ENCODE assay signal across 9 cellular contexts in genomic region chr19:8252922-8253589, GRCh38. TPM values are rescaled to one million over a fixed set of nuclear protein-coding genes. Genes with fewer than 3 reads are reported as not detected.
DNase-seq lines count a peak whose midpoint lies in the region; ATAC-seq and TF ChIP-seq lines count a peak whose summit lies in the region.
"Had no signal": no experiment of that assay in that cellular context is flagged by ENCODE, and none has a peak within 500 bp of the region (broad histone marks: within the 10 kb centered on the region; RNA-seq: fewer than 3 reads in every experiment).

No MANE protein-coding gene starts in this region.

- no peak overlapping the region for H3K4me3 Mint-ChIP-seq in activated T-helper 2 cell treated with anti-CD3 and anti-CD28 coated beads, Interferon-gamma antibody, Interleukin-2, Interleukin-4, amounts not matched to agents 10 μg/mL and 5 μg/mL and 100 μg/mL, durations not matched to agents 14 hours and 24 hours and 36 hours (ENCODE audit: low read depth)

- peak; percentile 79 for DNase-seq in EH (ENCODE audit: low read depth)
- DNase-seq in SHP77 treated with DMSO at 0.1 percent for 48 hours (lab: John Stamatoyannopoulos, UW), result peak; percentile 30
- peak; percentile 73 for DNase-seq in activated T-helper 2 cell treated with anti-CD3 and anti-CD28 coated beads, Interferon-gamma antibody, Interleukin-2, Interleukin-4, amounts not matched to agents 10 μg/mL and 5 μg/mL and 100 μg/mL, durations not matched to agents 14 hours and 24 hours and 36 hours (ENCODE audit: low spot score)
- DNase-seq in fibroblast of the conjunctiva (ENCODE audit: low read depth), result peak; percentile 49
- peak; percentile 13 for DNase-seq in non-pigmented ciliary epithelial cell (ENCODE audit: low read depth)
- peak; percentile 90 for DNase-seq in suprapubic skin (ENCODE audit: low spot score in 2 of 2)

- no peak overlapping the region for H3K4me3 ChIP-seq in suprapubic skin

- peaks cover 3% of the 10 kb centered on the region for H3K4me1 Mint-ChIP-seq in activated T-helper 2 cell treated with anti-CD3 and anti-CD28 coated beads, Interferon-gamma antibody, Interleukin-2, Interleukin-4, amounts not matched to agents 10 μg/mL and 5 μg/mL and 100 μg/mL, durations not matched to agents 14 hours and 24 hours and 36 hours (ENCODE audit: low read depth)

- H3K9me3 ChIP-seq in suprapubic skin, result no peaks in the 10 kb centered on the region

- H3K36me3 Mint-ChIP-seq in activated T-helper 2 cell treated with anti-CD3 and anti-CD28 coated beads, Interferon-gamma antibody, Interleukin-2, Interleukin-4, amounts not matched to agents 10 μg/mL and 5 μg/mL and 100 μg/mL, durations not matched to agents 14 hours and 24 hours and 36 hours (ENCODE audit: low read depth), result peaks cover 18% of the 10 kb centered on the region

- no peak overlapping the region for H3K27ac ChIP-seq in suprapubic skin
- H3K27ac ChIP-seq: epithelial cell of prostate had no signal

- no peak for ATAC-seq in HG03175 (IDR thresholded peaks at IDR 0.05; ENCODE audit: unreplicated experiment)

- TF ChIP-seq POLR2A in suprapubic skin (IDR thresholded peaks at IDR 0.05), result no peak

- TF ChIP-seq EP300 in suprapubic skin (IDR thresholded peaks at IDR 0.05), result no peak

- no peaks in the 10 kb centered on the region for H3K27me3 ChIP-seq in suprapubic skin

- no peaks in the 10 kb centered on the region for H3K27me3 Mint-ChIP-seq in activated T-helper 2 cell treated with anti-CD3 and anti-CD28 coated beads, Interferon-gamma antibody, Interleukin-2, Interleukin-4, amounts not matched to agents 10 μg/mL and 5 μg/mL and 100 μg/mL, durations not matched to agents 14 hours and 24 hours and 36 hours (ENCODE audit: low read depth)

- no peak overlapping the region for H3K27ac Mint-ChIP-seq in activated T-helper 2 cell treated with anti-CD3 and anti-CD28 coated beads, Interferon-gamma antibody, Interleukin-2, Interleukin-4, amounts not matched to agents 10 μg/mL and 5 μg/mL and 100 μg/mL, durations not matched to agents 14 hours and 24 hours and 36 hours

- intact Hi-C loops in activated T-helper 2 cell treated with anti-CD3 and anti-CD28 coated beads, Interferon-gamma antibody, Interleukin-2, Interleukin-4, amounts not matched to agents 10 μg/mL and 5 μg/mL and 100 μg/mL, durations not matched to agents 14 hours and 24 hours and 36 hours (cut with micrococcal nuclease), result loop anchor here (1.0 to 10.0 kb wide), 2 partner anchors 95 to 308 kb away; partner anchors contain the start of gene TIMM44

- peaks cover 16% of the 10 kb centered on the region for H3K4me1 ChIP-seq in suprapubic skin

- peaks cover 39% of the 10 kb centered on the region for H3K36me3 ChIP-seq in suprapubic skin

- TF ChIP-seq CTCF in LNCAP (IDR thresholded peaks at IDR 0.05), result peak; percentile 92
- peak; percentile 82 to 86 for TF ChIP-seq CTCF in suprapubic skin (IDR thresholded peaks at IDR 0.05)

- WGBS in suprapubic skin, result 43% methylated on average over 9 of the region's 13 CpGs

- H3K9me3 Mint-ChIP-seq in activated T-helper 2 cell treated with anti-CD3 and anti-CD28 coated beads, Interferon-gamma antibody, Interleukin-2, Interleukin-4, amounts not matched to agents 10 μg/mL and 5 μg/mL and 100 μg/mL, durations not matched to agents 14 hours and 24 hours and 36 hours, result no peaks in the 10 kb centered on the region

RNA-seq across cellular contexts. Expression of gene CERS4, which starts 43.9 kb away (rescaled TPM):
- total RNA-seq in activated T-helper 2 cell treated with anti-CD3 and anti-CD28 coated beads, Interferon-gamma antibody, Interleukin-2, Interleukin-4, amounts not matched to agents 10 μg/mL and 5 μg/mL and 100 μg/mL, durations not matched to agents 14 hours and 24 hours and 36 hours, result 29.1 and 30.0 TPM in 2 replicates
- total RNA-seq in suprapubic skin, result 100 to 1,000 TPM in 3 of 4 donors, 10 to 100 TPM in 1; 84.6 to 132 (median 118) TPM

RNA-seq across cellular contexts. Expression of gene CD320, which starts 55.1 kb away (rescaled TPM):
- 90.0 and 90.2 TPM in 2 replicates for total RNA-seq in activated T-helper 2 cell treated with anti-CD3 and anti-CD28 coated beads, Interferon-gamma antibody, Interleukin-2, Interleukin-4, amounts not matched to agents 10 μg/mL and 5 μg/mL and 100 μg/mL, durations not matched to agents 14 hours and 24 hours and 36 hours
- 10 to 100 TPM; 11.8 to 41.0 (median 22.3) TPM for total RNA-seq in suprapubic skin

Comparison
In these comparisons a context has a peak if more than half of its experiments do, and no peak if none do; other contexts are left out.
1. DNase-seq: peak in every context shown above with its lines; median percentile 90 in suprapubic skin; 79 in EH; 73 in activated T-helper 2 cell treated with anti-CD3 and anti-CD28 coated beads, Interferon-gamma antibody, Interleukin-2, Interleukin-4, amounts not matched to agents 10 μg/mL and 5 μg/mL and 100 μg/mL, durations not matched to agents 14 hours and 24 hours and 36 hours; 49 in fibroblast of the conjunctiva; 30 in SHP77 treated with DMSO at 0.1 percent for 48 hours; 13 in non-pigmented ciliary epithelial cell.